Comparison of ENCODE assay signal across 35 cellular contexts in the genomic region with DNA sequence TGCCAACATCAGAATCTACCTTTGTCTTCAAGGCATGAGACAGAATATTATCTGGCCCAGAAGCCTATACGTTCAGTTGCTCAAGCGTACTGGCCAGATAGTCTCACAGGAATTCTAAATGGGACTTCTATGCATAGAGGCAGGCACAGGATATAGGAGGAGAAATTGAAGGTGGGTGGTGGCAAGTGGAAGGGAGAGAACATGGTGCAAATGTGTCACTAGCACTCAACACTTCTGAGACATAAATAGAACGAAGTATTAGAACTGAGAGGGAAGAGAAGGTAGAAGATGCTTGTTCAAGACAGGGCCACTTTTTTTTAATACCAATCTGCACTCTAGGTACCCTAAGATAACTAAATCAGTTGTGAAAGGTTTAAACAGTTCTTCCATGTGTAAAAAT.
"Had no signal": no experiment of that assay in that cellular context is flagged by ENCODE, and none has a peak within 500 bp of the region (broad histone marks: within the 10 kb centered on the region; RNA-seq: fewer than 3 reads in every experiment).

No MANE protein-coding gene starts in this region.

- H3K27me3 ChIP-seq: adrenal gland, ascending aorta, body of pancreas, brain microvascular endothelial cell, breast epithelium, cardiac muscle cell had no signal

- H3K27ac ChIP-seq: adrenal gland, ascending aorta, body of pancreas, brain microvascular endothelial cell, breast epithelium, cardiac muscle cell had no signal

- FAIRE-seq: astrocyte, bronchial epithelial cell had no signal

- H3K4me3 ChIP-seq: adrenal gland, ascending aorta, body of pancreas, breast epithelium, cardiac muscle cell had no signal

- ATAC-seq: activated naive CD4-positive, alpha-beta T cell treated with anti-CD3 and anti-CD28 coated beads, Interleukin-2, amount 50 U/mL, for 72 hours; activated naive CD8-positive, alpha-beta T cell treated with anti-CD3 and anti-CD28 coated beads, Interleukin-2, amount 50 U/mL, for 24 hours; activated T-cell treated with anti-CD3 and anti-CD28 coated beads, Interleukin-2, amount 50 U/mL, for 4 hours; activated T-cell treated with anti-CD3 and anti-CD28 coated beads, Interleukin-2, amount 50 U/mL, for 72 hours; activated T-helper 17 cell treated with anti-CD3 and anti-CD28 coated beads, Interleukin-2, amount 50 U/mL, for 72 hours; body of pancreas had no signal

- H3K4me1 ChIP-seq: adrenal gland, ascending aorta, body of pancreas, breast epithelium had no signal

- H3K36me3 ChIP-seq: adrenal gland, ascending aorta, brain microvascular endothelial cell, breast epithelium, cardiac muscle cell had no signal

- H3K9me3 ChIP-seq: adrenal gland, body of pancreas had no signal

- DNase-seq: activated effector memory CD4-positive, alpha-beta T cell treated with anti-CD3 and anti-CD28 coated beads, Interleukin-2, amount 50 U/mL, for 16 hours; activated effector memory CD4-positive, alpha-beta T cell treated with Interleukin-2 at 50 U/mL for 16 hours; activated gamma-delta T cell; activated gamma-delta T cell treated with Interleukin-2 at 50 U/mL for 16 hours; activated naive CD4-positive, alpha-beta T cell; activated naive CD4-positive, alpha-beta T cell treated with anti-CD3 and anti-CD28 coated beads for 36 hours; activated naive CD4-positive, alpha-beta T cell treated with anti-CD3 and anti-CD28 coated beads, Interleukin-2, amount 10 ng/mL, durations not matched to agents 7 days and 5 days; activated naive CD4-positive, alpha-beta T cell treated with anti-CD3 and anti-CD28 coated beads, Interleukin-2, amount 50 U/mL, for 16 hours; activated naive CD4-positive, alpha-beta T cell treated with Interleukin-2 at 50 U/mL for 16 hours; activated naive CD8-positive, alpha-beta T cell treated with anti-CD3 and anti-CD28 coated beads for 36 hours; activated naive CD8-positive, alpha-beta T cell treated with anti-CD3 and anti-CD28 coated beads, Interleukin-2, amount 10 ng/mL, durations not matched to agents 7 days and 5 days; activated naive CD8-positive, alpha-beta T cell treated with anti-CD3 and anti-CD28 coated beads, Interleukin-2, amount 50 U/mL, for 24 hours; activated T-cell treated with anti-CD3 and anti-CD28 coated beads for 4 hours; activated T-cell treated with anti-CD3 and anti-CD28 coated beads, Interleukin-2, amount 50 U/mL, for 1 hour; activated T-cell treated with anti-CD3 and anti-CD28 coated beads, Interleukin-2, amount 50 U/mL, for 24 hours; activated T-cell treated with anti-CD3 and anti-CD28 coated beads, Interleukin-2, amount 50 U/mL, for 4 hours; activated T-cell treated with anti-CD3 and anti-CD28 coated beads, Interleukin-2, amount 50 U/mL, for 48 hours; activated T-cell treated with anti-CD3 and anti-CD28 coated beads, Interleukin-2, amount 50 U/mL, for 72 hours; adrenal gland; amniotic stem cell; amygdala; anterior cingulate cortex; aorta; body of pancreas; brain microvascular endothelial cell; caudate nucleus; central memory CD4-positive, alpha-beta T cell; cerebellar nuclear complex had no signal
